8 cellular contexts compared by ENCODE assay signal in the genomic region with DNA sequence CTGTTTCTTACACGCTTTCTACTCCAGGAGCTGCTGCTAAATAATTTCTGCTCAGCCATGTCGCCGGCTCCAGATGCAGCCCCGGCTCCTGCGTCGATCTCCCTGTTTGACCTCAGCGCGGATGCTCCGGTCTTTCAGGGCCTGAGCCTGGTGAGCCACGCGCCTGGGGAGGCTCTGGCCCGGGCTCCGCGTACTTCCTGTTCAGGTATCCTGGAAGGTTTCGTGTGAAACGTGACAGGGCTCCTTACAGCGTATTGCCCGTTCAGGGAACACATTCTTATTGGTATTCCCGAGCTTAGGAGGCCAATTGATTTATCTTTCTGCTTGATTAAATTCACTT. TPM values are rescaled to one million over a fixed set of nuclear protein-coding genes. Genes with fewer than 3 reads are reported as not detected.
A peak's percentile ranks its signal among the peaks of the same experiment; 100 is the strongest.
DNase-seq lines count a peak whose midpoint lies in the region; ATAC-seq and TF ChIP-seq lines count a peak whose summit lies in the region.

No MANE protein-coding gene starts in this region.

- peak; percentile 61 for DNase-seq in GM13976 (ENCODE audit: low spot score)
- peak; percentile 41 for DNase-seq in LoVo (ENCODE audit: low spot score)
- no peak for DNase-seq in activated T-cell treated with anti-CD3 and anti-CD28 coated beads, Interleukin-2, amount 50 U/mL, for 4 hours
- DNase-seq in fibroblast of the aortic adventitia (ENCODE audit: low read depth) = no peak
- DNase-seq in NCI-H1694 (lab: John Stamatoyannopoulos, UW) = no peak

- H3K9me3 ChIP-seq in neural cell (ENCODE audit: low read length) = no peaks in the 10 kb centered on the region

- peak overlapping the region; percentile 94 for H3K4me3 Mint-ChIP-seq in activated T-cell treated with anti-CD3 and anti-CD28 coated beads, Interleukin-2, amount 50 U/mL, for 4 hours

- H3K9ac ChIP-seq in neural cell (ENCODE audit: low read length) = peak overlapping the region; percentile 74

- no peaks in the 10 kb centered on the region for H4K20me1 ChIP-seq in neural cell (ENCODE audit: insufficient read depth)

- H3K27me3 Mint-ChIP-seq in activated T-cell treated with anti-CD3 and anti-CD28 coated beads, Interleukin-2, amount 50 U/mL, for 4 hours (ENCODE audit: low read depth) = no peaks in the 10 kb centered on the region

- no peak overlapping the region for H2AFZ ChIP-seq in neural cell (ENCODE audit: low read depth, low read length)

- H3K79me2 ChIP-seq in neural cell (replicated peaks; ENCODE audit: insufficient read depth, low read length) = peaks cover 17% of the 10 kb centered on the region

- H3K9me2 ChIP-seq in neural cell (ENCODE audit: insufficient read depth, low read length) = no peaks in the 10 kb centered on the region

- H3K36me3 Mint-ChIP-seq in activated T-cell treated with anti-CD3 and anti-CD28 coated beads, Interleukin-2, amount 50 U/mL, for 4 hours (ENCODE audit: insufficient read depth) = peaks cover 29% of the 10 kb centered on the region

- in situ Hi-C loops in GM13976 (cut with MboI; ENCODE audit: low sequenced_read_pairs, unreplicated experiment) = no loop called here

- TF ChIP-seq CTCF in 22Rv1 (IDR thresholded peaks at IDR 0.05) = no peak
- no peak for TF ChIP-seq CTCF in GM13976 (IDR thresholded peaks at IDR 0.05; ENCODE audit: borderline replicate concordance, control extremely low read depth, extremely low read depth, insufficient read depth, missing control alignments)
- TF ChIP-seq CTCF in fibroblast of the aortic adventitia (IDR thresholded peaks at IDR 0.05; ENCODE audit: insufficient read depth, low read length) = no peak
- no peak for TF ChIP-seq CTCF in neural cell (IDR thresholded peaks at IDR 0.05; ENCODE audit: poor library complexity, severe bottlenecking)

- ATAC-seq in activated T-cell treated with anti-CD3 and anti-CD28 coated beads, Interleukin-2, amount 50 U/mL, for 4 hours = peak; percentile 22 to 26
- ATAC-seq in GM18520 (IDR thresholded peaks at IDR 0.05; ENCODE audit: unreplicated experiment) = no peak

- TF ChIP-seq EP300 in neural cell (conservative IDR thresholded peaks at IDR 0.05; ENCODE audit: poor library complexity, severe bottlenecking) = no peak

- H3K4me3 ChIP-seq in fibroblast of the aortic adventitia (ENCODE audit: low read depth, low read length) (peak overlapping the region; percentile 95), neural cell (ENCODE audit: low read length) (peak overlapping the region; percentile 78)

- H3K4me2 ChIP-seq in neural cell (ENCODE audit: low read length) = peak overlapping the region; percentile 76

- H3F3A ChIP-seq in neural cell (ENCODE audit: insufficient read depth, low read length, poor library complexity, severe bottlenecking) = peaks cover 6% of the 10 kb centered on the region

- peaks cover 58% of the 10 kb centered on the region for H3K4me1 Mint-ChIP-seq in activated T-cell treated with anti-CD3 and anti-CD28 coated beads, Interleukin-2, amount 50 U/mL, for 4 hours (ENCODE audit: low read depth)

- H3K27me3 ChIP-seq in neural cell (ENCODE audit: insufficient read depth, low read depth, low read length) = no peaks in the 10 kb centered on the region

- H3K36me3 ChIP-seq in neural cell (ENCODE audit: insufficient read depth, low read length) = no peaks in the 10 kb centered on the region

- no peaks in the 10 kb centered on the region for H3K9me3 Mint-ChIP-seq in activated T-cell treated with anti-CD3 and anti-CD28 coated beads, Interleukin-2, amount 50 U/mL, for 4 hours

- H3K27ac ChIP-seq in 22Rv1 = peak overlapping the region; percentile 95
- H3K27ac ChIP-seq in neural cell (ENCODE audit: low read length) = peak overlapping the region; percentile 96

- peak; percentile 48 for TF ChIP-seq RAD21 in neural cell (conservative IDR thresholded peaks at IDR 0.05)

TF ChIP-seq in neural cell, 6 proteins besides CTCF, POLR2A, EP300 and RAD21:
- no peak for TF ChIP-seq TAF1 (IDR thresholded peaks at IDR 0.05; ENCODE audit: low read depth)
- TF ChIP-seq MXI1 (conservative IDR thresholded peaks at IDR 0.05; ENCODE audit: poor library complexity, severe bottlenecking) = peak; percentile 67
- TF ChIP-seq EZH2 (IDR thresholded peaks at IDR 0.05; ENCODE audit: borderline replicate concordance, insufficient read depth, low read length, poor library complexity, severe bottlenecking) = no peak
- TF ChIP-seq REST (IDR thresholded peaks at IDR 0.05; ENCODE audit: borderline replicate concordance) = no peak
- no peak for TF ChIP-seq POLR2AphosphoS5 (IDR thresholded peaks at IDR 0.05)

RNA-seq across cellular contexts. Expression of gene ANKZF1, which starts 0.6 kb away (rescaled TPM):
- total RNA-seq in activated T-cell treated with anti-CD3 and anti-CD28 coated beads, Interleukin-2, amount 50 U/mL, for 4 hours = 10 to 100 TPM; 40.8 to 52.1 (median 45.5) TPM
- total RNA-seq in fibroblast of the aortic adventitia (ENCODE audit: low replicate concordance) = 23.7 and 64.5 TPM in 2 replicates
- polyA plus RNA-seq in neural cell = 185 and 204 TPM in 2 replicates
- polyA minus RNA-seq in neural cell = 45.5 and 49.7 TPM in 2 replicates

RNA-seq across cellular contexts. Expression of gene ATG9A, which starts 0.7 kb away (rescaled TPM):
- total RNA-seq in activated T-cell treated with anti-CD3 and anti-CD28 coated beads, Interleukin-2, amount 50 U/mL, for 4 hours = 10 to 100 TPM; 29.7 to 31.4 (median 31.4) TPM
- 45.1 and 56.9 TPM in 2 replicates for total RNA-seq in fibroblast of the aortic adventitia (ENCODE audit: low replicate concordance)
- 25.6 and 26.2 TPM in 2 replicates for polyA plus RNA-seq in neural cell
- polyA minus RNA-seq in neural cell = 34.7 and 43.3 TPM in 2 replicates

RNA-seq across cellular contexts. Expression of gene ABCB6, which starts 11.4 kb away (rescaled TPM):
- 10 to 100 TPM; 14.8 to 17.2 (median 15.4) TPM for total RNA-seq in activated T-cell treated with anti-CD3 and anti-CD28 coated beads, Interleukin-2, amount 50 U/mL, for 4 hours
- total RNA-seq in fibroblast of the aortic adventitia (ENCODE audit: low replicate concordance) = 10.1 and 27.3 TPM in 2 replicates
- 28.1 and 37.0 TPM in 2 replicates for polyA plus RNA-seq in neural cell
- 8.0 and 8.2 TPM in 2 replicates for polyA minus RNA-seq in neural cell

RNA-seq across cellular contexts. Expression of gene GLB1L, which starts 15.1 kb away (rescaled TPM):
- 1 to 10 TPM; 2.3 to 3.2 (median 3.0) TPM for total RNA-seq in activated T-cell treated with anti-CD3 and anti-CD28 coated beads, Interleukin-2, amount 50 U/mL, for 4 hours
- total RNA-seq in fibroblast of the aortic adventitia (ENCODE audit: low replicate concordance) = 10.5 and 15.9 TPM in 2 replicates
- 8.0 and 12.9 TPM in 2 replicates for polyA plus RNA-seq in neural cell
- polyA minus RNA-seq in neural cell = 5.1 and 5.8 TPM in 2 replicates

RNA-seq across cellular contexts. Expression of gene STK16, which starts 15.1 kb away (rescaled TPM):
- total RNA-seq in activated T-cell treated with anti-CD3 and anti-CD28 coated beads, Interleukin-2, amount 50 U/mL, for 4 hours = 10 to 100 TPM; 19.1 to 21.3 (median 21.0) TPM
- total RNA-seq in fibroblast of the aortic adventitia (ENCODE audit: low replicate concordance) = 16.7 and 40.2 TPM in 2 replicates
- 64.9 and 96.5 TPM in 2 replicates for polyA plus RNA-seq in neural cell
- polyA minus RNA-seq in neural cell = 20.7 and 20.8 TPM in 2 replicates

Comparison
In these comparisons a context has a peak if more than half of its experiments do, and no peak if none do; other contexts are left out.
1. DNase-seq: peak in GM13976 (single experiment) and LoVo (single experiment); none in activated T-cell treated with anti-CD3 and anti-CD28 coated beads, Interleukin-2, amount 50 U/mL, for 4 hours (single experiment), fibroblast of the aortic adventitia (single experiment) and NCI-H1694 (single experiment).